Comparison of ENCODE assay signal across 8 cellular contexts in the genomic region with DNA sequence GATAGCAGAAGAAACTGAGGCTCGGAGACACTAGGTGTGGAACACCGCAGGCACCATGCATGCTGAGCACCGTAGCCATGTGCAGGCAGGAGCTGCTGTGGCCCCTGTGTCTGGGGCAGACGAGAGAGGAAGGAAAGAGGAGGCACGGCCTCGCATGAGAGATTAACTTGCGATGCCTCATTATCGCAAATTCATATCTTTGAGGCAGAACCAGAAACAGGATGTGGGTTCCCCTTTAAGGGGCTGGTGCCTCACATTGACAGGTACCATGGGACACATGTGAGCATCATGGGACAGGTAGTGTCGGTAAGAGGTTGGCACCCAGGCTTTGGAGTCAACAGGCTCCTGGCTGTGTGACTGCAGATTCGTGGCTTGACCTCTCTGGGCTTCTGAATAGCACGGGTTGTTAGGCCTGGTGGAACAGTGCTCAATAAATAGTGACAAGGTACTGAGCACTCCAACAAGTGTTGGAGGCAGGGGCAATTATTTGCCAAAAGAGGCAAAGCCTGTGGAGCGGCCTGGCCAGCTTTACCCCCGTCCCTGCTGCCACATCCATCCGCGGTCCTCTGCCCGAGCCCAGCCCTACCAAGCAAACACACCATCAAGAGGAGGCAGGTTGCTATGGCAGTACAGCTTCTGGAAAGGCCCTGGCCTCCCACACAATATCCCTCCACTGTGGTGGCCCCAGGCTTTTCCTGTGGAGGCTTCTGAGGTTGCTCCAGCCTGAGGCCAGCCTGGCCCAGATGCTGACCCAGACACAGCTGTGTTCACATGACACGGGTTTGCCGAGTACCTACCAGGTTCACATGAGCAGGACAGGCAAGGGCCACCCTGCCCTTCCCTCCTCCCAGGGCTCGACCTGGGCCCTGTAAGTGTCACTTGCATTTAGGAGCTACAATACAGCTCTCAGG. TPM values are rescaled to one million over a fixed set of nuclear protein-coding genes. Genes with fewer than 3 reads are reported as not detected.
DNase-seq lines count a peak whose midpoint lies in the region; ATAC-seq and TF ChIP-seq lines count a peak whose summit lies in the region.

No MANE protein-coding gene starts in this region.

- peak overlapping the region; percentile 68 for H3K4me2 ChIP-seq in OCI-LY3 (ENCODE audit: low read length)

- no peaks in the 10 kb centered on the region for H3K27me3 Mint-ChIP-seq in activated T-helper 17 cell treated with anti-CD3 and anti-CD28 coated beads, Interleukin-2, amount 50 U/mL, for 72 hours
- no peaks in the 10 kb centered on the region for H3K27me3 Mint-ChIP-seq in naive B cell

- intact Hi-C loops in prostate gland (cut with DNase I) = no loop called here

- peak overlapping the region; percentile 19; the same call in 1 of the 2 replicates for H3K9ac ChIP-seq in OCI-LY3 (ENCODE audit: low read length)

- no peaks in the 10 kb centered on the region for H3K27me3 ChIP-seq in OCI-LY3 (ENCODE audit: low read depth, low read length)
- H3K27me3 ChIP-seq in prostate gland (replicated peaks; ENCODE audit: insufficient read depth) = no peaks in the 10 kb centered on the region

- H3K4me1 Mint-ChIP-seq in activated T-helper 17 cell treated with anti-CD3 and anti-CD28 coated beads, Interleukin-2, amount 50 U/mL, for 72 hours = peaks cover 37% of the 10 kb centered on the region
- peaks cover 40 to 90% (median 63%) of the 10 kb centered on the region in 3 donors for H3K4me1 Mint-ChIP-seq in naive B cell

- H3K9me3 Mint-ChIP-seq in activated T-helper 17 cell treated with anti-CD3 and anti-CD28 coated beads, Interleukin-2, amount 50 U/mL, for 72 hours = no peaks in the 10 kb centered on the region
- no peaks in the 10 kb centered on the region for H3K9me3 Mint-ChIP-seq in naive B cell

- ATAC-seq in activated T-helper 17 cell treated with anti-CD3 and anti-CD28 coated beads, Interleukin-2, amount 50 U/mL, for 72 hours (replicated peaks) = peak; percentile 55
- peak; percentile 87 to 91 for ATAC-seq in naive B cell (ENCODE audit: low read depth in 2 of 2)
- no peak for ATAC-seq in omental fat pad (ENCODE audit: low FRiP score)

- H3K9me3 ChIP-seq in OCI-LY3 (ENCODE audit: insufficient read depth, low read length) = no peaks in the 10 kb centered on the region
- no peaks in the 10 kb centered on the region for H3K9me3 ChIP-seq in prostate gland

- peak overlapping the region; percentile 84 for H3K4me3 Mint-ChIP-seq in activated T-helper 17 cell treated with anti-CD3 and anti-CD28 coated beads, Interleukin-2, amount 50 U/mL, for 72 hours
- H3K4me3 Mint-ChIP-seq in naive B cell = peak overlapping the region; percentile 65 to 89 (median 73)

- peaks cover 38% of the 10 kb centered on the region for H3K4me1 ChIP-seq in OCI-LY3 (ENCODE audit: low read length)
- no peaks in the 10 kb centered on the region for H3K4me1 ChIP-seq in prostate gland (replicated peaks)

- H3K36me3 Mint-ChIP-seq in activated T-helper 17 cell treated with anti-CD3 and anti-CD28 coated beads, Interleukin-2, amount 50 U/mL, for 72 hours (ENCODE audit: low read depth) = peaks cover 11% of the 10 kb centered on the region
- H3K36me3 Mint-ChIP-seq in naive B cell = no peaks in the 10 kb centered on the region

- no peak for TF ChIP-seq CTCF in OCI-LY3 (IDR thresholded peaks at IDR 0.05; ENCODE audit: low read depth, low read length)
- no peak for TF ChIP-seq CTCF in prostate gland (IDR thresholded peaks at IDR 0.05)
- TF ChIP-seq CTCF in omental fat pad (IDR thresholded peaks at IDR 0.05) = no peak

- TF ChIP-seq POLR2A in prostate gland (IDR thresholded peaks at IDR 0.05) = no peak

- DNase-seq in GM19238 (ENCODE audit: insufficient read length, low spot score) = peak; percentile 54
- peak; percentile 91 for DNase-seq in naive B cell
- no peak for DNase-seq in NCI-H1436 treated with DMSO at 0.1 percent for 48 hours (lab: John Stamatoyannopoulos, UW)
- DNase-seq in prostate gland (ENCODE audit: low spot score) = no peak
- DNase-seq in omental fat pad (ENCODE audit: low spot score) = no peak
- DNase-seq in HUDEP-2 (lab: John Stamatoyannopoulos, UW; ENCODE audit: unreplicated experiment in 76 of 76) = no peak

- peak overlapping the region; percentile 97 for H3K27ac Mint-ChIP-seq in activated T-helper 17 cell treated with anti-CD3 and anti-CD28 coated beads, Interleukin-2, amount 50 U/mL, for 72 hours
- H3K27ac Mint-ChIP-seq in naive B cell = peak overlapping the region; percentile 98 to 100 (median 100)

- H2AFZ ChIP-seq in OCI-LY3 (ENCODE audit: low read depth, low read length) = peak overlapping the region; percentile 58; the same call in 1 of the 2 replicates

- WGBS in prostate gland = 83% methylated on average over 19 of the region's 19 CpGs

- H3K36me3 ChIP-seq in OCI-LY3 (replicated peaks; ENCODE audit: low read depth, low read length) (no peaks in the 10 kb centered on the region), prostate gland (no peaks in the 10 kb centered on the region)

- H4K20me1 ChIP-seq in OCI-LY3 (ENCODE audit: insufficient read depth, low read length) = no peaks in the 10 kb centered on the region

- H3K79me2 ChIP-seq in OCI-LY3 (ENCODE audit: low read length) = no peaks in the 10 kb centered on the region

- H3K27ac ChIP-seq in OCI-LY3 (ENCODE audit: low read length) (peak overlapping the region; percentile 27), prostate gland (peak overlapping the region in 1 of 2 donors; percentile 48)

- peak overlapping the region; percentile 54 for H3K4me3 ChIP-seq in OCI-LY3 (ENCODE audit: low read length)
- no peak overlapping the region for H3K4me3 ChIP-seq in prostate gland

RNA-seq across cellular contexts. Expression of a gene that starts 40.6 kb away (rescaled TPM):
- 10 to 100 TPM in 1 of 2 donors, 1 to 10 TPM in 1; 9.0 to 15.0 TPM for total RNA-seq in activated T-helper 17 cell treated with anti-CD3 and anti-CD28 coated beads, Interleukin-2, amount 50 U/mL, for 72 hours
- polyA plus RNA-seq in naive B cell (ENCODE audit: low read depth in 6 of 6) = 10 to 100 TPM in 4 of 6 donors, 1 to 10 TPM in 2; 7.2 to 21.6 (median 12.3) TPM
- 10 to 100 TPM; 12.3 to 12.6 TPM for total RNA-seq in prostate gland
- total RNA-seq in omental fat pad = 10 to 100 TPM in 1 of 4 donors, 1 to 10 TPM in 3; 5.3 to 13.1 (median 6.7) TPM

RNA-seq across cellular contexts. Expression of a gene that starts 41.5 kb away (rescaled TPM):
- total RNA-seq in activated T-helper 17 cell treated with anti-CD3 and anti-CD28 coated beads, Interleukin-2, amount 50 U/mL, for 72 hours = 10 to 100 TPM; 10.8 to 12.7 TPM
- polyA plus RNA-seq in naive B cell (ENCODE audit: low read depth in 6 of 6) = 10 to 100 TPM in 1 of 6 donors, 1 to 10 TPM in 5; 1.6 to 15.8 (median 9.0) TPM
- total RNA-seq in prostate gland = 10 to 100 TPM; 26.0 to 33.1 TPM
- total RNA-seq in omental fat pad = 100 to 1,000 TPM in 2 of 4 donors, 10 to 100 TPM in 2; 37.8 to 147 (median 102) TPM

RNA-seq across cellular contexts. Expression of a gene that starts 45.7 kb away (rescaled TPM):
- 10 to 100 TPM; 29.6 to 37.8 TPM for total RNA-seq in activated T-helper 17 cell treated with anti-CD3 and anti-CD28 coated beads, Interleukin-2, amount 50 U/mL, for 72 hours
- polyA plus RNA-seq in naive B cell (ENCODE audit: low read depth in 6 of 6) = 10 to 100 TPM; 12.3 to 36.9 (median 21.6) TPM
- total RNA-seq in prostate gland (10 to 100 TPM; 23.4 to 84.6 TPM), omental fat pad (1 to 10 TPM; 4.8 to 9.0 (median 7.1) TPM)

Comparison
In these comparisons a context has a peak if more than half of its experiments do, and no peak if none do; other contexts are left out.
1. DNase-seq: peak in GM19238 (single experiment) and naive B cell (single experiment); none in NCI-H1436 treated with DMSO at 0.1 percent for 48 hours (single experiment), prostate gland (single experiment), omental fat pad (single experiment) and HUDEP-2 (0 of 76).